In genomic region chr4:72320185-72320948, GRCh38 we compare ENCODE assay signal across 29 cellular contexts.
DNase-seq lines count a peak whose midpoint lies in the region; ATAC-seq and TF ChIP-seq lines count a peak whose summit lies in the region.
"Had no signal": no experiment of that assay in that cellular context is flagged by ENCODE, and none has a peak within 500 bp of the region (broad histone marks: within the 10 kb centered on the region; RNA-seq: fewer than 3 reads in every experiment).

No MANE protein-coding gene starts in this region.

- H3K27me3 ChIP-seq in BLaER1 (no peaks in the 10 kb centered on the region), Loucy (ENCODE audit: insufficient read depth, low read length, poor library complexity, severe bottlenecking) (no peaks in the 10 kb centered on the region), brain microvascular endothelial cell (replicated peaks) (no peaks in the 10 kb centered on the region), ascending aorta (no peaks in the 10 kb centered on the region)
- H3K27me3 ChIP-seq: BE2C, stomach, tibial artery had no signal

- H3K9ac ChIP-seq in BLaER1 (no peak overlapping the region), Loucy (ENCODE audit: low read depth, low read length, poor library complexity, severe bottlenecking) (no peak overlapping the region)

- H3F3A ChIP-seq in Loucy (ENCODE audit: low read depth): no peaks in the 10 kb centered on the region

- intact Hi-C loops in ascending aorta (cut with DNase I): loop anchor here (5.0 kb wide), 1 partner anchor 247 kb away; the partner anchor contains the start of gene ADAMTS3

- H3K4me3 ChIP-seq in BLaER1: peak overlapping the region; percentile 17; the same call in 1 of the 2 replicates
- H3K4me3 ChIP-seq in Loucy (ENCODE audit: low read length, poor library complexity, severe bottlenecking): no peak overlapping the region
- no peak overlapping the region for H3K4me3 ChIP-seq in brain microvascular endothelial cell (ENCODE audit: low read depth, low read length)
- H3K4me3 ChIP-seq in ascending aorta: no peak overlapping the region
- H3K4me3 ChIP-seq: GM12878, GM23338, stomach, tibial artery had no signal

- no peaks in the 10 kb centered on the region for H3K9me2 ChIP-seq in Loucy (replicated peaks; ENCODE audit: low read depth, low read length)

- H3K9me3 Mint-ChIP-seq in nephron: no peaks in the 10 kb centered on the region
- H3K9me3 Mint-ChIP-seq: activated naive CD4-positive, alpha-beta T cell treated with anti-CD3 and anti-CD28 coated beads, Interleukin-2, amount 10 ng/mL, durations not matched to agents 7 days and 5 days; activated T-helper 1 cell treated with anti-CD3 and anti-CD28 coated beads, Interleukin-12 subunit alpha, Interleukin-12 subunit beta, Interleukin-2, Interleukin-4 antibody, amounts not matched to agents 30 ng/mL and 10 ng/mL and 1 ng/mL, durations not matched to agents 14 hours and 24 hours and 36 hours; endodermal cell; GM23338; immature natural killer cell; mesothelial cell of epicardium; naive B cell had no signal

- H3K4me1 ChIP-seq in BLaER1: peaks cover 21% of the 10 kb centered on the region
- no peaks in the 10 kb centered on the region for H3K4me1 ChIP-seq in Loucy (ENCODE audit: insufficient read depth, low read length, poor library complexity, severe bottlenecking)
- peaks cover 0 to 3% of the 10 kb centered on the region in 2 donors for H3K4me1 ChIP-seq in ascending aorta

- no peaks in the 10 kb centered on the region for H3K36me3 ChIP-seq in BLaER1
- no peaks in the 10 kb centered on the region for H3K36me3 ChIP-seq in Loucy (ENCODE audit: insufficient read depth, low read length)
- no peaks in the 10 kb centered on the region for H3K36me3 ChIP-seq in brain microvascular endothelial cell (replicated peaks)
- H3K36me3 ChIP-seq in ascending aorta: no peaks in the 10 kb centered on the region
- H3K36me3 ChIP-seq: stomach, tibial artery had no signal

- in situ Hi-C loops in brain microvascular endothelial cell (cut with HindIII; ENCODE audit: low pct_ligation_motif_present, low sequenced_read_pairs): loop anchor here (25.0 kb wide), 1 partner anchor 142 kb away; no protein-coding TSS in a partner anchor

- H3K9me3 ChIP-seq in BLaER1 (no peaks in the 10 kb centered on the region), Loucy (ENCODE audit: insufficient read depth, low read depth, low read length) (no peaks in the 10 kb centered on the region), ascending aorta (no peaks in the 10 kb centered on the region)
- H3K9me3 ChIP-seq: BE2C, stomach, tibial artery had no signal

- H2AFZ ChIP-seq in Loucy (ENCODE audit: low read length): no peak overlapping the region
- H2AFZ ChIP-seq: GM23338 had no signal

- peak overlapping the region; percentile 29 to 71 (median 68) for H3K27ac Mint-ChIP-seq in nephron
- H3K27ac Mint-ChIP-seq: activated naive CD4-positive, alpha-beta T cell treated with anti-CD3 and anti-CD28 coated beads, Interleukin-2, amount 10 ng/mL, durations not matched to agents 7 days and 5 days; activated T-helper 1 cell treated with anti-CD3 and anti-CD28 coated beads, Interleukin-12 subunit alpha, Interleukin-12 subunit beta, Interleukin-2, Interleukin-4 antibody, amounts not matched to agents 30 ng/mL and 10 ng/mL and 1 ng/mL, durations not matched to agents 14 hours and 24 hours and 36 hours; endodermal cell; GM23338; mesothelial cell of epicardium; naive B cell had no signal

- DNase-seq in brain microvascular endothelial cell (no peak), dermis blood vessel endothelial cell (no peak), ascending aorta (ENCODE audit: low spot score in 2 of 2) (no peak), medulla oblongata (ENCODE audit: extremely low spot score) (no peak)
- DNase-seq: activated CD4-positive, alpha-beta T cell treated with anti-CD3 and anti-CD28 coated beads, Interleukin-2, amount 50 U/mL, for 4 hours; activated CD4-positive, CD25-positive, alpha-beta regulatory T cell; activated naive CD4-positive, alpha-beta T cell treated with anti-CD3 and anti-CD28 coated beads, Interleukin-2, amount 10 ng/mL, durations not matched to agents 7 days and 5 days; BE2C; COR-L47; cortex of kidney; endodermal cell; immature natural killer cell; naive B cell; NCI-H1092; NCI-H1694 treated with DMSO at 0.1 percent for 48 hours; NCI-H524 treated with DMSO at 0.1 percent for 48 hours; SIG-M5; stimulated activated CD4-positive, alpha-beta T cell treated with anti-CD3 and anti-CD28 coated beads, Interleukin-2, amount 100 ng/mL, for 24 hours; stomach; tibial artery had no signal

- peak overlapping the region; percentile 77 for H3K4me2 ChIP-seq in BLaER1
- peak overlapping the region; percentile 9 for H3K4me2 ChIP-seq in Loucy (ENCODE audit: low read depth, low read length, poor library complexity, severe bottlenecking)
- H3K4me2 ChIP-seq: GM23338 had no signal

- no peaks in the 10 kb centered on the region for H4K20me1 ChIP-seq in BLaER1
- H4K20me1 ChIP-seq in Loucy (ENCODE audit: insufficient read depth, low read length, poor library complexity, severe bottlenecking): no peaks in the 10 kb centered on the region

- no peak for ATAC-seq in GM18511 (IDR thresholded peaks at IDR 0.05; ENCODE audit: unreplicated experiment)
- ATAC-seq: GM12878, GM23338, left lobe of liver had no signal

- TF ChIP-seq CTCF in Loucy (conservative IDR thresholded peaks at IDR 0.05; ENCODE audit: low read length) (no peak), brain microvascular endothelial cell (IDR thresholded peaks at IDR 0.05; ENCODE audit: low read depth, low read length, missing control alignments) (no peak), nephron (IDR thresholded peaks at IDR 0.05; ENCODE audit: unreplicated experiment in 3 of 3) (no peak), ascending aorta (IDR thresholded peaks at IDR 0.05) (no peak)

- H3K27ac ChIP-seq in BLaER1: no peak overlapping the region
- peak overlapping the region; percentile 29 for H3K27ac ChIP-seq in brain microvascular endothelial cell
- H3K27ac ChIP-seq in ascending aorta: peak overlapping the region in 1 of 2 donors; percentile 44
- H3K27ac ChIP-seq: stomach, tibial artery had no signal

- H3K27me3 Mint-ChIP-seq in nephron (ENCODE audit: low read depth): no peaks in the 10 kb centered on the region
- H3K27me3 Mint-ChIP-seq: activated naive CD4-positive, alpha-beta T cell treated with anti-CD3 and anti-CD28 coated beads, Interleukin-2, amount 10 ng/mL, durations not matched to agents 7 days and 5 days had no signal

- H3K36me3 Mint-ChIP-seq in nephron (ENCODE audit: low read depth): peaks cover 6% of the 10 kb centered on the region
- H3K36me3 Mint-ChIP-seq: activated naive CD4-positive, alpha-beta T cell treated with anti-CD3 and anti-CD28 coated beads, Interleukin-2, amount 10 ng/mL, durations not matched to agents 7 days and 5 days; immature natural killer cell; mesothelial cell of epicardium; naive B cell had no signal

- H3K79me2 ChIP-seq in Loucy (ENCODE audit: insufficient read depth, low read length): no peaks in the 10 kb centered on the region

- peaks cover 8% of the 10 kb centered on the region for H3K4me1 Mint-ChIP-seq in nephron
- H3K4me1 Mint-ChIP-seq: endodermal cell, naive B cell had no signal

- H3K4me3 Mint-ChIP-seq in nephron: no peak overlapping the region
- H3K4me3 Mint-ChIP-seq: activated naive CD4-positive, alpha-beta T cell treated with anti-CD3 and anti-CD28 coated beads, Interleukin-2, amount 10 ng/mL, durations not matched to agents 7 days and 5 days; activated T-helper 1 cell treated with anti-CD3 and anti-CD28 coated beads, Interleukin-12 subunit alpha, Interleukin-12 subunit beta, Interleukin-2, Interleukin-4 antibody, amounts not matched to agents 30 ng/mL and 10 ng/mL and 1 ng/mL, durations not matched to agents 14 hours and 24 hours and 36 hours; endodermal cell; GM23338; mesothelial cell of epicardium; naive B cell had no signal
